In genomic region chr3:33096103-33096868, GRCh38 we compare ENCODE assay signal across 2 cellular contexts.
TF ChIP-seq lines count a peak whose summit lies in the region.

No MANE protein-coding gene starts in this region.

TF ChIP-seq in HCT116, 20 proteins besides CTCF, POLR2A, EP300 and RAD21:
- TF ChIP-seq JUND (IDR thresholded peaks at IDR 0.05) (no peak), MAX (IDR thresholded peaks at IDR 0.05) (no peak), EGR1 (IDR thresholded peaks at IDR 0.05; ENCODE audit: low read depth) (no peak), CBX3 (IDR thresholded peaks at IDR 0.05; ENCODE audit: low read depth) (no peak), ZFX (IDR thresholded peaks at IDR 0.05) (no peak), SP1 (IDR thresholded peaks at IDR 0.05; ENCODE audit: low read depth) (no peak)

TF ChIP-seq in HepG2, 621 proteins besides CTCF, POLR2A, EP300 and RAD21 (continues in another document):
- TF ChIP-seq ZNF605 (CRISPR knock-in tag; IDR thresholded peaks at IDR 0.05) = peak; percentile 22; the same call in 1 of the 2 replicates
- peak; percentile 41; the same call in 1 of the 2 replicates for TF ChIP-seq SNAI1 (CRISPR knock-in tag; IDR thresholded peaks at IDR 0.05; ENCODE audit: borderline replicate concordance)
- TF ChIP-seq TCF12 (IDR thresholded peaks at IDR 0.05) = no peak
- 0 out of 2 replicates have a peak, but pooled peaks have one; percentile 9 for TF ChIP-seq TCF12 (CRISPR knock-in tag; IDR thresholded peaks at IDR 0.05)
- no peak for TF ChIP-seq GMEB1 (CRISPR knock-in tag; IDR thresholded peaks at IDR 0.05; ENCODE audit: borderline replicate concordance)
- TF ChIP-seq ZBTB10 (CRISPR knock-in tag; IDR thresholded peaks at IDR 0.05; ENCODE audit: borderline replicate concordance) = peak; percentile 71; the same call in 1 of the 2 replicates
- no peak for TF ChIP-seq SKIL (CRISPR knock-in tag; IDR thresholded peaks at IDR 0.05; ENCODE audit: borderline replicate concordance)
- TF ChIP-seq FOXK2 (IDR thresholded peaks at IDR 0.05) = no peak
- no peak for TF ChIP-seq XRCC5 (optimal IDR thresholded peaks at IDR 0.05; ENCODE audit: low read length)
- TF ChIP-seq REST (IDR thresholded peaks at IDR 0.05; ENCODE audit: borderline replicate concordance in 1 of 2, low read depth in 1 of 2, low read length in 2 of 2) = no peak
- TF ChIP-seq DNMT3B (CRISPR knock-in tag; conservative IDR thresholded peaks at IDR 0.05) = no peak
- TF ChIP-seq PBX2 (CRISPR knock-in tag; IDR thresholded peaks at IDR 0.05) = no peak
- no peak for TF ChIP-seq CERS6 (CRISPR knock-in tag; IDR thresholded peaks at IDR 0.05)
- no peak for TF ChIP-seq ZNF792 (CRISPR knock-in tag; IDR thresholded peaks at IDR 0.05)
- 0 out of 2 replicates have a peak, but pooled peaks have one; percentile 2 for TF ChIP-seq ZBTB43 (CRISPR knock-in tag; conservative IDR thresholded peaks at IDR 0.05)
- peak; percentile 35; the same call in 1 of the 2 replicates for TF ChIP-seq ZBTB7B (CRISPR knock-in tag; IDR thresholded peaks at IDR 0.05)
- no peak for TF ChIP-seq CHD2 (IDR thresholded peaks at IDR 0.05; ENCODE audit: low read depth, low read length)
- peak; percentile 54 for TF ChIP-seq GABPB1 (CRISPR knock-in tag; IDR thresholded peaks at IDR 0.05)
- TF ChIP-seq SIN3B (IDR thresholded peaks at IDR 0.05; ENCODE audit: low read length) = no peak
- TF ChIP-seq ZBTB38 (CRISPR knock-in tag; IDR thresholded peaks at IDR 0.05) = no peak
- TF ChIP-seq MIER2 (CRISPR knock-in tag; IDR thresholded peaks at IDR 0.05) = no peak
- TF ChIP-seq PLRG1 (conservative IDR thresholded peaks at IDR 0.05) = no peak
- no peak for TF ChIP-seq RARA (CRISPR knock-in tag; IDR thresholded peaks at IDR 0.05)
- no peak for TF ChIP-seq ZNF710 (CRISPR knock-in tag; IDR thresholded peaks at IDR 0.05; ENCODE audit: borderline replicate concordance)
- TF ChIP-seq ZNF891 (CRISPR knock-in tag; IDR thresholded peaks at IDR 0.05) = no peak
- 0 out of 2 replicates have a peak, but pooled peaks have one; percentile 8 for TF ChIP-seq NFKB2 (CRISPR knock-in tag; IDR thresholded peaks at IDR 0.05; ENCODE audit: borderline replicate concordance)
- TF ChIP-seq KLF11 (CRISPR knock-in tag; IDR thresholded peaks at IDR 0.05) = no peak
- no peak for TF ChIP-seq AKNA (CRISPR knock-in tag; IDR thresholded peaks at IDR 0.05; ENCODE audit: borderline replicate concordance)
